Comparison of ENCODE assay signal across 26 cellular contexts in genomic region chr18:36020174-36020711, GRCh38.
"Had no signal": no experiment of that assay in that cellular context is flagged by ENCODE, and none has a peak within 500 bp of the region (broad histone marks: within the 10 kb centered on the region; RNA-seq: fewer than 3 reads in every experiment).

No MANE protein-coding gene starts in this region.

- H3K9ac ChIP-seq: neural progenitor cell, parathyroid adenoma had no signal

- H3K4me2 ChIP-seq: hepatocyte, neural progenitor cell had no signal

- H3K79me2 ChIP-seq: hepatocyte, parathyroid adenoma had no signal

- H3K27ac ChIP-seq: coronary artery, esophagus muscularis mucosa, foreskin keratinocyte, gastroesophageal sphincter, heart left ventricle, hepatocyte, neural progenitor cell, parathyroid adenoma, prostate gland, right atrium auricular region, sigmoid colon, testis, tibial artery had no signal

- H3K9me3 ChIP-seq: esophagus muscularis mucosa, gastroesophageal sphincter, heart left ventricle, prostate gland, right atrium auricular region, sigmoid colon, testis, tibial artery had no signal

- H3K27me3 ChIP-seq: esophagus muscularis mucosa, foreskin keratinocyte, gastroesophageal sphincter, heart left ventricle, hepatocyte, neural progenitor cell, right atrium auricular region, sigmoid colon, testis, tibial artery had no signal

- H3K4me3 ChIP-seq: coronary artery, esophagus muscularis mucosa, gastroesophageal sphincter, heart left ventricle, hepatocyte, lung, neural progenitor cell, prostate gland, right atrium auricular region, sigmoid colon, testis, tibial artery had no signal

- H3K36me3 ChIP-seq: right atrium auricular region had no signal

- FAIRE-seq: endothelial cell of umbilical vein, kidney had no signal

- ATAC-seq: foreskin keratinocyte; gastroesophageal sphincter; heart left ventricle; left lobe of liver; natural killer cell treated with Interleukin-12 subunit alpha and Interleukin-12 subunit beta and Interleukin-15 and Interleukin-18, amount 100 ng/mL, for 72 hours; stimulated activated effector memory CD8-positive, alpha-beta T cell treated with anti-CD3 and anti-CD28 coated beads, Interleukin-12 subunit alpha, Interleukin-12 subunit beta, amount 100 ng/mL, for 72 hours had no signal

- H2AFZ ChIP-seq: hepatocyte, neural progenitor cell, parathyroid adenoma had no signal

- DNase-seq: dermis blood vessel endothelial cell; effector memory CD4-positive, alpha-beta T cell; foreskin keratinocyte; heart left ventricle; kidney; naive B cell; sigmoid colon; stimulated activated CD4-positive, alpha-beta T cell treated with anti-CD3 and anti-CD28 coated beads, Interleukin-2, amount 100 ng/mL, for 24 hours; stimulated activated CD4-positive, alpha-beta T cell treated with anti-CD3 and anti-CD28 coated beads, Interleukin-4, amount 100 ng/mL, for 24 hours; stimulated activated naive CD4-positive, alpha-beta T cell treated with Interleukin-2 at 50 U/mL for 16 hours; substantia nigra; testis; tibial artery had no signal

- H3K4me1 ChIP-seq: gastroesophageal sphincter, neural progenitor cell, parathyroid adenoma, right atrium auricular region, sigmoid colon, testis, tibial artery had no signal
